In genomic region chr7:727104-727805, GRCh38 we compare ENCODE assay signal across 1 cellular context.
TF ChIP-seq lines count a peak whose summit lies in the region.

Gene PRKAR1B, minus strand, starts transcription at chr7:727281. Its CDS starts 15,776 bp downstream, at chr7:711505.

TF ChIP-seq in K562, 482 proteins besides CTCF, POLR2A, EP300 and RAD21 (continued from another document):
- TF ChIP-seq, protein P1, sequence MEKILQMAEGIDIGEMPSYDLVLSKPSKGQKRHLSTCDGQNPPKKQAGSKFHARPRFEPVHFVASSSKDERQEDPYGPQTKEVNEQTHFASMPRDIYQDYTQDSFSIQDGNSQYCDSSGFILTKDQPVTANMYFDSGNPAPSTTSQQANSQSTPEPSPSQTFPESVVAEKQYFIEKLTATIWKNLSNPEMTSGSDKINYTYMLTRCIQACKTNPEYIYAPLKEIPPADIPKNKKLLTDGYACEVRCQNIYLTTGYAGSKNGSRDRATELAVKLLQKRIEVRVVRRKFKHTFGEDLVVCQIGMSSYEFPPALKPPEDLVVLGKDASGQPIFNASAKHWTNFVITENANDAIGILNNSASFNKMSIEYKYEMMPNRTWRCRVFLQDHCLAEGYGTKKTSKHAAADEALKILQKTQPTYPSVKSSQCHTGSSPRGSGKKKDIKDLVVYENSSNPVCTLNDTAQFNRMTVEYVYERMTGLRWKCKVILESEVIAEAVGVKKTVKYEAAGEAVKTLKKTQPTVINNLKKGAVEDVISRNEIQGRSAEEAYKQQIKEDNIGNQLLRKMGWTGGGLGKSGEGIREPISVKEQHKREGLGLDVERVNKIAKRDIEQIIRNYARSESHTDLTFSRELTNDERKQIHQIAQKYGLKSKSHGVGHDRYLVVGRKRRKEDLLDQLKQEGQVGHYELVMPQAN (IDR thresholded peaks at IDR 0.05; ENCODE audit: borderline replicate concordance), result no peak
- TF ChIP-seq, protein P2, sequence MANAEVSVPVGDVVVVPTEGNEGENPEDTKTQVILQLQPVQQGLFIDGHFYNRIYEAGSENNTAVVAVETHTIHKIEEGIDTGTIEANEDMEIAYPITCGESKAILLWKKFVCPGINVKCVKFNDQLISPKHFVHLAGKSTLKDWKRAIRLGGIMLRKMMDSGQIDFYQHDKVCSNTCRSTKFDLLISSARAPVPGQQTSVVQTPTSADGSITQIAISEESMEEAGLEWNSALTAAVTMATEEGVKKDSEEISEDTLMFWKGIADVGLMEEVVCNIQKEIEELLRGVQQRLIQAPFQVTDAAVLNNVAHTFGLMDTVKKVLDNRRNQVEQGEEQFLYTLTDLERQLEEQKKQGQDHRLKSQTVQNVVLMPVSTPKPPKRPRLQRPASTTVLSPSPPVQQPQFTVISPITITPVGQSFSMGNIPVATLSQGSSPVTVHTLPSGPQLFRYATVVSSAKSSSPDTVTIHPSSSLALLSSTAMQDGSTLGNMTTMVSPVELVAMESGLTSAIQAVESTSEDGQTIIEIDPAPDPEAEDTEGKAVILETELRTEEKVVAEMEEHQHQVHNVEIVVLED (CRISPR knock-in tag; IDR thresholded peaks at IDR 0.05), result 0 out of 2 replicates have a peak, but pooled peaks have one; percentile 18
- TF ChIP-seq RFX1 (IDR thresholded peaks at IDR 0.05), result no peak
- peak; percentile 9; the same call in 1 of the 2 replicates for TF ChIP-seq ZBTB7A (IDR thresholded peaks at IDR 0.05; ENCODE audit: borderline replicate concordance, control insufficient read depth, low read depth, low read length)
- 0 out of 2 replicates have a peak, but pooled peaks have one; percentile 10 for TF ChIP-seq ETS1 (conservative IDR thresholded peaks at IDR 0.05; ENCODE audit: control insufficient read depth, low read depth, low read length)
- no peak for TF ChIP-seq NFRKB (IDR thresholded peaks at IDR 0.05; ENCODE audit: low read depth)
- TF ChIP-seq, protein P3, sequence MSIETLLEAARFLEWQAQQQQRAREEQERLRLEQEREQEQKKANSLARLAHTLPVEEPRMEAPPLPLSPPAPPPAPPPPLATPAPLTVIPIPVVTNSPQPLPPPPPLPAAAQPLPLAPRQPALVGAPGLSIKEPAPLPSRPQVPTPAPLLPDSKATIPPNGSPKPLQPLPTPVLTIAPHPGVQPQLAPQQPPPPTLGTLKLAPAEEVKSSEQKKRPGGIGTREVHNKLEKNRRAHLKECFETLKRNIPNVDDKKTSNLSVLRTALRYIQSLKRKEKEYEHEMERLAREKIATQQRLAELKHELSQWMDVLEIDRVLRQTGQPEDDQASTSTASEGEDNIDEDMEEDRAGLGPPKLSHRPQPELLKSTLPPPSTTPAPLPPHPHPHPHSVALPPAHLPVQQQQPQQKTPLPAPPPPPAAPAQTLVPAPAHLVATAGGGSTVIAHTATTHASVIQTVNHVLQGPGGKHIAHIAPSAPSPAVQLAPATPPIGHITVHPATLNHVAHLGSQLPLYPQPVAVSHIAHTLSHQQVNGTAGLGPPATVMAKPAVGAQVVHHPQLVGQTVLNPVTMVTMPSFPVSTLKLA (conservative IDR thresholded peaks at IDR 0.05), result peak in 1 of 2 experiments; percentile 50; a peak in 1 of 4 replicates
- no peak for TF ChIP-seq KAT8 (IDR thresholded peaks at IDR 0.05; ENCODE audit: low read depth)
- TF ChIP-seq ZC3H8 (IDR thresholded peaks at IDR 0.05), result no peak
- TF ChIP-seq HNRNPK (IDR thresholded peaks at IDR 0.05; ENCODE audit: low read depth, low read length, poor library complexity, severe bottlenecking), result peak; percentile 40
